ENCODE assay signal across 22 cellular contexts in genomic region chr20:47201074-47201730, GRCh38.
DNase-seq lines count a peak whose midpoint lies in the region; ATAC-seq, FAIRE-seq and TF ChIP-seq lines count a peak whose summit lies in the region.
"Had no signal": no experiment of that assay in that cellular context is flagged by ENCODE, and none has a peak within 500 bp of the region (broad histone marks: within the 10 kb centered on the region; RNA-seq: fewer than 3 reads in every experiment).

No MANE protein-coding gene starts in this region.

- CTCF ChIA-PET in Caco-2 (lab: Charles Lee), result interaction anchor here (0.5 to 3.9 kb wide), 8 partner anchors 32 to 1094 kb away, joined by 3 to 49 read pairs (median 4); no protein-coding TSS in a partner anchor
- CTCF ChIA-PET in IMR-90 (lab: Yijun Ruan, JAX), result interaction anchor here (1.6 kb wide), 1 partner anchor 183 kb away, joined by 4 read pairs; no protein-coding TSS in a partner anchor
- CTCF ChIA-PET in K562 (lab: Yijun Ruan, JAX; ENCODE audit: low intra/inter-chr PET ratio), result no interaction called here
- CTCF ChIA-PET in activated naive CD4-positive, alpha-beta T cell treated with anti-CD3 and anti-CD28 coated beads for 36 hours (lab: Charles Lee), result interaction anchor here (0.7 to 7.1 kb wide), 2 partner anchors 52 to 183 kb away, joined by 3 to 113 read pairs; no protein-coding TSS in a partner anchor

- H4K91ac ChIP-seq in IMR-90 (ENCODE audit: insufficient read depth, low read depth, low read length), result no peak overlapping the region

- WGBS in IMR-90 (ENCODE audit: extremely low coverage in 2 of 2, insufficient read length in 1 of 2), 2 experiments, result 86% methylated on average over 1 of the region's 9 CpGs; no CpG with 5 or more reads in 1 of the 2 experiments
- WGBS in K562 (ENCODE audit: insufficient coverage, low coverage, missing lambda C conversion rate), result 54% methylated on average over 7 of the region's 9 CpGs

- peak overlapping the region; percentile 17; the same call in 1 of the 2 replicates for H3K4ac ChIP-seq in IMR-90 (ENCODE audit: low read depth, low read length)

- no peak overlapping the region for H2BK20ac ChIP-seq in IMR-90 (ENCODE audit: low read depth, low read length)

- no peak for FAIRE-seq in K562 (lab: Jason Lieb, UNC)
- FAIRE-seq: G401.6, GM12892, GM19239 had no signal

- no peaks in the 10 kb centered on the region for H3K9me3 ChIP-seq in Caco-2
- no peaks in the 10 kb centered on the region for H3K9me3 ChIP-seq in IMR-90 (ENCODE audit: control insufficient read depth, insufficient read depth, low read length)
- no peaks in the 10 kb centered on the region for H3K9me3 ChIP-seq in K562 (replicated peaks; ENCODE audit: control insufficient read depth, insufficient read depth, low read depth, low read length)
- H3K9me3 ChIP-seq: BE2C, MG63, SJCRH30 had no signal

- H3K9me1 ChIP-seq in IMR-90 (ENCODE audit: insufficient read depth, low read length), result peaks cover 20% of the 10 kb centered on the region; the same call in 1 of the 2 replicates
- no peaks in the 10 kb centered on the region for H3K9me1 ChIP-seq in K562 (ENCODE audit: control insufficient read depth, insufficient read depth, low read length)

- H4K5ac ChIP-seq in IMR-90 (ENCODE audit: low read depth, low read length), result no peak overlapping the region

- H3K27me3 Mint-ChIP-seq in Caco-2 (ENCODE audit: insufficient read depth, unreplicated experiment), result no peaks in the 10 kb centered on the region
- no peaks in the 10 kb centered on the region for H3K27me3 Mint-ChIP-seq in activated naive CD4-positive, alpha-beta T cell treated with anti-CD3 and anti-CD28 coated beads for 36 hours (ENCODE audit: low read depth)

- TF ChIP-seq CTCF in Caco-2 (IDR thresholded peaks at IDR 0.05; ENCODE audit: insufficient read depth in 1 of 2, low read depth in 1 of 2, low read length in 1 of 2, severe bottlenecking in 1 of 2, unreplicated experiment in 1 of 2) (no peak), IMR-90 (conservative IDR thresholded peaks at IDR 0.05; ENCODE audit: low read depth, low read length) (no peak), K562 (IDR thresholded peaks at IDR 0.05 in 2 of 3, conservative IDR thresholded peaks at IDR 0.05 in 1 of 3; ENCODE audit: insufficient read depth in 2 of 3, low read depth in 1 of 3, low read length in 3 of 3) (no peak)

- no peak overlapping the region for H3K4me2 ChIP-seq in IMR-90 (ENCODE audit: low read depth, low read length)
- H3K4me2 ChIP-seq in K562 (ENCODE audit: insufficient read depth, low read length), result no peak overlapping the region

- intact Hi-C loops in Caco-2 (cut with micrococcal nuclease; ENCODE audit: unreplicated experiment) (no loop called here), IMR-90 (cut with micrococcal nuclease) (no loop called here), K562 (cut with micrococcal nuclease) (no loop called here), posterior vena cava (cut with DNase I) (no loop called here)
- intact Hi-C loops in activated naive CD4-positive, alpha-beta T cell treated with anti-CD3 and anti-CD28 coated beads for 36 hours (cut with micrococcal nuclease), result no loop called here

- DNase-seq in Caco-2 (no peak), IMR-90 (no peak), K562 (ENCODE audit: extremely low read depth in 1 of 4, low spot score in 3 of 4) (peak in 1 of 4 experiments; percentile 29), posterior vena cava (ENCODE audit: low spot score) (peak; percentile 48), UCSD-AML1 (lab: John Stamatoyannopoulos, UW; ENCODE audit: unreplicated experiment) (no peak), caudate nucleus (lab: John Stamatoyannopoulos, UW) (no peak), NCI-H1694 (lab: John Stamatoyannopoulos, UW) (no peak)
- DNase-seq in activated naive CD4-positive, alpha-beta T cell treated with anti-CD3 and anti-CD28 coated beads for 36 hours, result no peak
- DNase-seq: BE2C, DMS79, GOT3, MG63, NCI-H1105 treated with DMSO at 0.1 percent for 48 hours, NCI-H2029, NCI-H2171 treated with DMSO at 0.1 percent for 48 hours, NCI-H82, RPMI8226 had no signal

- H3K4me3 ChIP-seq in Caco-2 (ENCODE audit: low read depth, low read length), result no peak overlapping the region
- no peak overlapping the region for H3K4me3 ChIP-seq in IMR-90 (ENCODE audit: insufficient read depth, low read depth, low read length)
- H3K4me3 ChIP-seq in K562, result no peak overlapping the region
- H3K4me3 ChIP-seq: MG63, SJCRH30 had no signal

- ATAC-seq in IMR-90 (ENCODE audit: low read depth), result no peak
- no peak for ATAC-seq in K562

- no peak for TF ChIP-seq POLR2A in IMR-90 (IDR thresholded peaks at IDR 0.05; ENCODE audit: low read depth, low read length)
- TF ChIP-seq POLR2A in K562 (conservative IDR thresholded peaks at IDR 0.05), result no peak; the same call in none of the 2 replicates

- TSS peak; percentile 100 for BruUV-seq in Caco-2 (replicated peaks; lab: Mats Ljungman, UMichigan)
- no TSS peak for BruUV-seq in IMR-90 (replicated peaks; lab: Mats Ljungman, UMichigan)
- BruUV-seq in K562 (replicated peaks; lab: Mats Ljungman, UMichigan), result no TSS peak

- no peaks in the 10 kb centered on the region for H3K27me3 ChIP-seq in Caco-2 (replicated peaks; ENCODE audit: control insufficient read depth, insufficient read depth, low read length)
- no peaks in the 10 kb centered on the region for H3K27me3 ChIP-seq in IMR-90 (ENCODE audit: control insufficient read depth, insufficient read depth, low read length)
- no peaks in the 10 kb centered on the region for H3K27me3 ChIP-seq in K562 (ENCODE audit: control insufficient read depth in 2 of 2, insufficient read depth in 2 of 2, low read length in 2 of 2)
- H3K27me3 ChIP-seq: BE2C, MG63, SJCRH30 had no signal

- peak overlapping the region; percentile 94 for H3K27ac Mint-ChIP-seq in Caco-2 (ENCODE audit: unreplicated experiment)
- no peak overlapping the region for H3K27ac Mint-ChIP-seq in activated naive CD4-positive, alpha-beta T cell treated with anti-CD3 and anti-CD28 coated beads for 36 hours

- no peaks in the 10 kb centered on the region for H3K79me2 ChIP-seq in K562 (ENCODE audit: control insufficient read depth, insufficient read depth, low read length)

- no peak for TF ChIP-seq RAD21 in IMR-90 (IDR thresholded peaks at IDR 0.05; ENCODE audit: low read length)
- TF ChIP-seq RAD21 in K562 (CRISPR knock-in tag; conservative IDR thresholded peaks at IDR 0.05 in 1 of 2, IDR thresholded peaks at IDR 0.05 in 1 of 2), result no peak

- in situ Hi-C loops in IMR-90 (cut with MboI; ENCODE audit: low sequenced_read_pairs) (loop anchor here (10.0 kb wide), 1 partner anchor 446 kb away; no protein-coding TSS in a partner anchor), K562 (cut with MboI) (loop anchor here (10.0 kb wide), 1 partner anchor 424 kb away; no protein-coding TSS in a partner anchor)

- no peak overlapping the region for H2BK15ac ChIP-seq in IMR-90 (ENCODE audit: low read depth, low read length)

- H3K27ac ChIP-seq in IMR-90 (ENCODE audit: insufficient read depth, low read length), result no peak overlapping the region
- H3K27ac ChIP-seq in K562 (ENCODE audit: extremely low read depth, low read depth, low read length), result no peak overlapping the region
- H3K27ac ChIP-seq in caudate nucleus (ENCODE audit: low read depth, low read length), result no peak overlapping the region
- H3K27ac ChIP-seq: HL-60, SJCRH30 had no signal

- no peak overlapping the region for H4K8ac ChIP-seq in IMR-90 (ENCODE audit: low read depth in 2 of 2, low read length in 2 of 2)

- dilution Hi-C loops in IMR-90 (cut with HindIII; ENCODE audit: low sequenced_read_pairs, unreplicated experiment), result no loop called here

- peaks cover 22% of the 10 kb centered on the region for H3K36me3 Mint-ChIP-seq in Caco-2 (ENCODE audit: insufficient read depth, unreplicated experiment)
- no peaks in the 10 kb centered on the region for H3K36me3 Mint-ChIP-seq in activated naive CD4-positive, alpha-beta T cell treated with anti-CD3 and anti-CD28 coated beads for 36 hours (ENCODE audit: low read depth)

- H3K9ac ChIP-seq in IMR-90 (ENCODE audit: low read depth, low read length) (no peak overlapping the region), K562 (ENCODE audit: insufficient read depth in 1 of 2, low read depth in 2 of 2, low read length in 2 of 2) (no peak overlapping the region)

- no peaks in the 10 kb centered on the region for H3K36me3 ChIP-seq in Caco-2 (ENCODE audit: control insufficient read depth, insufficient read depth, low read length)
- H3K36me3 ChIP-seq in IMR-90 (ENCODE audit: control insufficient read depth, insufficient read depth, low read length), result no peaks in the 10 kb centered on the region
- H3K36me3 ChIP-seq in K562 (ENCODE audit: control insufficient read depth, insufficient read depth, low read length), result no peaks in the 10 kb centered on the region
- H3K36me3 ChIP-seq: BE2C, MG63, SJCRH30 had no signal

- no peak overlapping the region for H3K56ac ChIP-seq in IMR-90 (ENCODE audit: extremely low read depth, insufficient read depth, low read length)

- no peaks in the 10 kb centered on the region; the same call in 1 of the 2 replicates for H4K20me1 ChIP-seq in IMR-90 (ENCODE audit: insufficient read depth, low read length)
- H4K20me1 ChIP-seq in K562 (replicated peaks; ENCODE audit: control insufficient read depth, insufficient read depth, low read length), result no peaks in the 10 kb centered on the region

- no peak overlapping the region for H3K14ac ChIP-seq in IMR-90 (replicated peaks; ENCODE audit: low read depth, low read length)

- no peak for TF ChIP-seq EP300 in K562 (IDR thresholded peaks at IDR 0.05; ENCODE audit: low read length)

- POLR2A ChIA-PET in Caco-2 (lab: Charles Lee), result interaction anchor here (0.7 to 1.2 kb wide), 3 partner anchors 155 to 171 kb away, joined by 3 to 5 read pairs (median 4); partner anchors contain the start of gene ZMYND8
- POLR2A ChIA-PET in IMR-90 (lab: Charles Lee; ENCODE audit: unreplicated experiment), result no interaction called here
- POLR2A ChIA-PET in K562 (lab: Yijun Ruan, JAX), result interaction anchor here (0.8 kb wide), 1 partner anchor 183 kb away, joined by 3 read pairs; no protein-coding TSS in a partner anchor

- H2AK5ac ChIP-seq in IMR-90 (ENCODE audit: low read depth, low read length), result no peak overlapping the region

- no peak overlapping the region for H2AK9ac ChIP-seq in IMR-90 (replicated peaks; ENCODE audit: low read depth, low read length, poor library complexity)

- H3K4me1 ChIP-seq in Caco-2 (peaks cover 39% of the 10 kb centered on the region), IMR-90 (ENCODE audit: control insufficient read depth, insufficient read depth, low read length) (peaks cover 4% of the 10 kb centered on the region), K562 (replicated peaks in 1 of 2; ENCODE audit: control insufficient read depth in 2 of 2, insufficient read depth in 2 of 2, low read length in 2 of 2) (peaks cover 14 to 30% of the 10 kb centered on the region in 2 experiments)
- H3K4me1 ChIP-seq: BE2C had no signal

- H3K4me3 Mint-ChIP-seq in Caco-2 (ENCODE audit: unreplicated experiment), result peak overlapping the region; percentile 64
- H3K4me3 Mint-ChIP-seq in activated naive CD4-positive, alpha-beta T cell treated with anti-CD3 and anti-CD28 coated beads for 36 hours, result no peak overlapping the region

- H2BK5ac ChIP-seq in IMR-90 (ENCODE audit: low read depth, low read length, poor library complexity, severe bottlenecking), result no peak overlapping the region

- peaks cover 0 to 7% of the 10 kb centered on the region in 2 experiments; a peak in 1 of 4 replicates for H3K79me1 ChIP-seq in IMR-90 (ENCODE audit: low read depth in 1 of 2, low read length in 2 of 2)

- no peak overlapping the region for H2AFZ ChIP-seq in IMR-90 (replicated peaks; ENCODE audit: low read length, poor library complexity)
- no peak overlapping the region for H2AFZ ChIP-seq in K562 (ENCODE audit: low read depth, low read length)

- H3K9me3 Mint-ChIP-seq in Caco-2 (ENCODE audit: unreplicated experiment), result no peaks in the 10 kb centered on the region
- no peaks in the 10 kb centered on the region for H3K9me3 Mint-ChIP-seq in activated naive CD4-positive, alpha-beta T cell treated with anti-CD3 and anti-CD28 coated beads for 36 hours

- peaks cover 52% of the 10 kb centered on the region for H3K4me1 Mint-ChIP-seq in Caco-2 (ENCODE audit: low read depth, unreplicated experiment)
- peaks cover 12% of the 10 kb centered on the region for H3K4me1 Mint-ChIP-seq in activated naive CD4-positive, alpha-beta T cell treated with anti-CD3 and anti-CD28 coated beads for 36 hours (ENCODE audit: low read depth)

- H3K18ac ChIP-seq in IMR-90 (ENCODE audit: low read depth, low read length), result no peak overlapping the region

- no peak overlapping the region for H3K23ac ChIP-seq in IMR-90 (ENCODE audit: low read depth, low read length)

- H2BK120ac ChIP-seq in IMR-90 (ENCODE audit: low read depth, low read length), result no peak overlapping the region
